ENCODE assay signal across 19 cellular contexts in genomic region chr1:35320937-35321336, GRCh38.
"Had no signal": no experiment of that assay in that cellular context is flagged by ENCODE, and none has a peak within 500 bp of the region (broad histone marks: within the 10 kb centered on the region; RNA-seq: fewer than 3 reads in every experiment).

No MANE protein-coding gene starts in this region.

- DNase-seq: activated CD4-positive, alpha-beta memory T cell treated with anti-CD3 and anti-CD28 coated beads for 36 hours; activated CD4-positive, alpha-beta T cell treated with anti-CD3 and anti-CD28 coated beads for 4 hours; activated gamma-delta T cell treated with Interleukin-2 at 50 U/mL for 16 hours; activated T-cell treated with anti-CD3 and anti-CD28 coated beads for 4 hours; amniotic stem cell; dorsolateral prefrontal cortex; foreskin fibroblast; mesenchymal stem cell; naive thymus-derived CD4-positive, alpha-beta T cell; stimulated activated CD4-positive, alpha-beta T cell treated with anti-CD3 and anti-CD28 coated beads, Interleukin-2, amount 100 ng/mL, for 24 hours; stimulated activated naive CD4-positive, alpha-beta T cell treated with Interleukin-2 at 50 U/mL for 16 hours; substantia nigra; WERI-Rb-1 had no signal

- H3K36me3 ChIP-seq: vagina had no signal

- H3K4me1 ChIP-seq: neural progenitor cell had no signal

- H3K4me3 ChIP-seq: dorsolateral prefrontal cortex, neural progenitor cell, tibial nerve, vagina had no signal

- H3K27ac ChIP-seq: dorsolateral prefrontal cortex, epithelial cell of prostate, neural progenitor cell, tibial nerve, vagina, WERI-Rb-1 had no signal

- H3K9me3 Mint-ChIP-seq: activated CD4-positive, alpha-beta memory T cell treated with anti-CD3 and anti-CD28 coated beads for 36 hours; activated T-helper 1 cell treated with anti-CD3 and anti-CD28 coated beads, Interleukin-12 subunit alpha, Interleukin-12 subunit beta, Interleukin-2, Interleukin-4 antibody, amounts not matched to agents 30 ng/mL and 10 ng/mL and 1 ng/mL, durations not matched to agents 14 hours and 24 hours and 36 hours; neural progenitor cell had no signal

- H3K4me2 ChIP-seq: neural progenitor cell had no signal

- H3K27me3 ChIP-seq: dorsolateral prefrontal cortex, neural progenitor cell, tibial nerve, vagina had no signal

- ATAC-seq: naive thymus-derived CD4-positive, alpha-beta T cell had no signal

- H3K27ac Mint-ChIP-seq: activated CD4-positive, alpha-beta memory T cell treated with anti-CD3 and anti-CD28 coated beads for 36 hours; activated naive CD8-positive, alpha-beta T cell; activated T-helper 1 cell treated with anti-CD3 and anti-CD28 coated beads, Interleukin-12 subunit alpha, Interleukin-12 subunit beta, Interleukin-2, Interleukin-4 antibody, amounts not matched to agents 30 ng/mL and 10 ng/mL and 1 ng/mL, durations not matched to agents 14 hours and 24 hours and 36 hours; neural progenitor cell had no signal

- H3K9ac ChIP-seq: neural progenitor cell had no signal

- H3K9me3 ChIP-seq: tibial nerve, vagina had no signal

- H2AFZ ChIP-seq: neural progenitor cell had no signal

- H3K27me3 Mint-ChIP-seq: activated CD4-positive, alpha-beta memory T cell treated with anti-CD3 and anti-CD28 coated beads for 36 hours; activated naive CD8-positive, alpha-beta T cell; naive thymus-derived CD4-positive, alpha-beta T cell had no signal

- H3K4me1 Mint-ChIP-seq: neural progenitor cell had no signal

- H3K4me3 Mint-ChIP-seq: activated CD4-positive, alpha-beta memory T cell treated with anti-CD3 and anti-CD28 coated beads for 36 hours; activated naive CD8-positive, alpha-beta T cell; activated T-helper 1 cell treated with anti-CD3 and anti-CD28 coated beads, Interleukin-12 subunit alpha, Interleukin-12 subunit beta, Interleukin-2, Interleukin-4 antibody, amounts not matched to agents 30 ng/mL and 10 ng/mL and 1 ng/mL, durations not matched to agents 14 hours and 24 hours and 36 hours; naive thymus-derived CD4-positive, alpha-beta T cell; neural progenitor cell had no signal
